ENCODE assay signal across 20 cellular contexts in the genomic region with DNA sequence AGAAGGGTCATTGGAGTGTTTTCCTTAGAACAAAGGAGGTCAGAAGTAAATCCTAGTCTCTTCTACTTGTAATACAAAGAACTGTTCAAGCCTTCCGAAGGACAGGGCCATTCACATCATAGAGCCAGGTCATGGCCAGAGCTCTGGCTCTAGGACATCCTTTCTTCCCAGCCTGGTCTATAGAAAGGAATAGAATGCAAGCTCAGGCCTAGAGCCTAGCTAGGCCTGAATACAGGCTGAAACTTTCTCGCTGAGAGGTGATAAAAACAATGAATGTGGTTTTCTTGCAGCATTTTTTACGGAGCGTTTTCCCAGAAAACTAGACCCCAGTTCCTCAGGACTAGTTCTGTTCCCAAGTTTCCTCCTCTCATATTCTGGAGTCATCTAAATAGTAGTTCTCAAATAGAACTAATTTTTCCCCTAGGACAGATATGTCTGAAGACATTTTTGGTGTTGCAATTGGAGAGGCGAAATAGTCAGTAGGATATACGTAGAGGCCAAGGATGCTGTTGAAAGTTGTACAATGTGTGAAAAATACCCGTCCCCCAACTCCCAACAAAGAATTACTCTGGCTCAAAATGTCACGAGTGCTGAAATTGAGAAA. TPM values are rescaled to one million over a fixed set of nuclear protein-coding genes. Genes with fewer than 3 reads are reported as not detected.
DNase-seq lines count a peak whose midpoint lies in the region; ATAC-seq, FAIRE-seq and TF ChIP-seq lines count a peak whose summit lies in the region.
"Had no signal": no experiment of that assay in that cellular context is flagged by ENCODE, and none has a peak within 500 bp of the region (broad histone marks: within the 10 kb centered on the region; RNA-seq: fewer than 3 reads in every experiment).

No MANE protein-coding gene starts in this region.

- H3K27me3 Mint-ChIP-seq in naive thymus-derived CD4-positive, alpha-beta T cell: peaks cover 12 to 33% (median 14%) of the 10 kb centered on the region in 5 donors

- peak overlapping the region in 1 of 9 donors; percentile 9 for H3K27ac Mint-ChIP-seq in naive thymus-derived CD4-positive, alpha-beta T cell
- H3K27ac Mint-ChIP-seq: activated naive CD4-positive, alpha-beta T cell treated with anti-CD3 and anti-CD28 coated beads, Interleukin-2, amount 50 U/mL, for 72 hours; T-helper 1 cell treated with Interleukin-12 subunit alpha and Interleukin-12 subunit beta and Interleukin-4 antibody, amounts not matched to agents 30 μg/mL and 1 μg/mL, for 36 hours had no signal

- H3K27ac ChIP-seq in A673 (ENCODE audit: low read depth, low read length, poor library complexity, severe bottlenecking) (peak overlapping the region; percentile 83), PC-3 (ENCODE audit: low read length) (peak overlapping the region; percentile 91), mesendoderm (ENCODE audit: low read depth, low read length) (no peak overlapping the region)
- H3K27ac ChIP-seq in naive thymus-derived CD4-positive, alpha-beta T cell (ENCODE audit: low read depth, low read length): no peak overlapping the region

- H3K36me3 Mint-ChIP-seq in naive thymus-derived CD4-positive, alpha-beta T cell: peaks cover 0 to 5% (median 3%) of the 10 kb centered on the region in 5 donors

- no peak overlapping the region for H2BK15ac ChIP-seq in mesendoderm (replicated peaks; ENCODE audit: low read depth)

- peak overlapping the region; percentile 64 for H2AFZ ChIP-seq in PC-3 (ENCODE audit: low read length)

- H3K4me3 Mint-ChIP-seq in naive thymus-derived CD4-positive, alpha-beta T cell: no peak overlapping the region
- H3K4me3 Mint-ChIP-seq: T-helper 1 cell treated with Interleukin-12 subunit alpha and Interleukin-12 subunit beta and Interleukin-4 antibody, amounts not matched to agents 30 μg/mL and 1 μg/mL, for 36 hours had no signal

- DNase-seq in A673 (ENCODE audit: low spot score) (no peak), PC-3 (no peak), bronchial epithelial cell (ENCODE audit: low read depth) (no peak), mesendoderm (no peak), middle frontal gyrus (ENCODE audit: extremely low spot score, low spot score) (no peak), DMS53 (lab: John Stamatoyannopoulos, UW) (no peak)
- no peak for DNase-seq in naive thymus-derived CD4-positive, alpha-beta T cell
- DNase-seq: cerebellar nuclear complex, COR-L47, GDM1, NCI-H2029 treated with DMSO at 0.1 percent for 48 hours, NCI-H69, substantia nigra had no signal

- no peaks in the 10 kb centered on the region for H3K4me1 Mint-ChIP-seq in naive thymus-derived CD4-positive, alpha-beta T cell

- BruUV-seq in A673 (replicated peaks; lab: Mats Ljungman, UMichigan) (TSS peak; percentile 51), PC-3 (replicated peaks; lab: Mats Ljungman, UMichigan) (TSS peak; percentile 46)

- ATAC-seq in PC-3 (no peak), HG02973 (IDR thresholded peaks at IDR 0.05; ENCODE audit: unreplicated experiment) (no peak)
- ATAC-seq in naive thymus-derived CD4-positive, alpha-beta T cell: no peak
- ATAC-seq: activated naive CD4-positive, alpha-beta T cell treated with anti-CD3 and anti-CD28 coated beads, Interleukin-2, amount 50 U/mL, for 72 hours had no signal

- POLR2A ChIA-PET in A673 (lab: Charles Lee; ENCODE audit: low non-redundant PET) (no interaction called here), PC-3 (lab: Charles Lee; ENCODE audit: unreplicated experiment) (no interaction called here)
- POLR2A ChIA-PET in naive thymus-derived CD4-positive, alpha-beta T cell (lab: Charles Lee): no interaction called here

- H3K79me1 ChIP-seq in mesendoderm (ENCODE audit: low read length): no peaks in the 10 kb centered on the region

- H3K9me3 Mint-ChIP-seq in naive thymus-derived CD4-positive, alpha-beta T cell: peaks cover 0 to 8% (median 3%) of the 10 kb centered on the region in 11 donors
- H3K9me3 Mint-ChIP-seq: T-helper 1 cell treated with Interleukin-12 subunit alpha and Interleukin-12 subunit beta and Interleukin-4 antibody, amounts not matched to agents 30 μg/mL and 1 μg/mL, for 36 hours had no signal

- peaks cover 9% of the 10 kb centered on the region for H3K4me1 ChIP-seq in A673 (ENCODE audit: insufficient read depth, low read length, poor library complexity, severe bottlenecking)
- peaks cover 10% of the 10 kb centered on the region for H3K4me1 ChIP-seq in PC-3 (ENCODE audit: insufficient read depth, low read length)
- H3K4me1 ChIP-seq in mesendoderm (ENCODE audit: control insufficient read depth, low read depth, low read length): no peaks in the 10 kb centered on the region
- H3K4me1 ChIP-seq in naive thymus-derived CD4-positive, alpha-beta T cell (ENCODE audit: control insufficient read depth in 2 of 2, insufficient read depth in 2 of 2, low read length in 2 of 2): no peaks in the 10 kb centered on the region

- no peak overlapping the region for H4K8ac ChIP-seq in mesendoderm (ENCODE audit: low read depth, low read length)

- H2BK5ac ChIP-seq in mesendoderm (ENCODE audit: low read length): no peak overlapping the region

- H2BK120ac ChIP-seq in mesendoderm (ENCODE audit: low read depth, low read length): peak overlapping the region; percentile 36

- intact Hi-C loops in A673 (cut with micrococcal nuclease; ENCODE audit: unreplicated experiment): no loop called here
- intact Hi-C loops in PC-3 (cut with micrococcal nuclease): no loop called here
- intact Hi-C loops in naive thymus-derived CD4-positive, alpha-beta T cell (cut with micrococcal nuclease): no loop called here

- H3K23ac ChIP-seq in mesendoderm (ENCODE audit: low read length): no peak overlapping the region

- H3K56ac ChIP-seq in mesendoderm (ENCODE audit: low read length): no peak overlapping the region

- no peak overlapping the region for H2AK5ac ChIP-seq in mesendoderm (ENCODE audit: low read length)

- CTCF ChIA-PET in A673 (lab: Charles Lee) (no interaction called here), PC-3 (lab: Charles Lee) (no interaction called here)
- CTCF ChIA-PET in naive thymus-derived CD4-positive, alpha-beta T cell (lab: Charles Lee): interaction anchor here (0.7 kb wide), 1 partner anchor 1139 kb away, joined by 4 read pairs; no protein-coding TSS in a partner anchor

- H3K4me3 ChIP-seq in A673 (ENCODE audit: low read depth, low read length, poor library complexity, severe bottlenecking) (no peak overlapping the region), PC-3 (ENCODE audit: low read length) (no peak overlapping the region), bronchial epithelial cell (ENCODE audit: low read depth, low read length) (no peak overlapping the region), mesendoderm (ENCODE audit: low read length) (no peak overlapping the region)
- H3K4me3 ChIP-seq in naive thymus-derived CD4-positive, alpha-beta T cell (ENCODE audit: low read length): no peak overlapping the region

- TF ChIP-seq CTCF in A673 (conservative IDR thresholded peaks at IDR 0.05; ENCODE audit: low read depth, low read length) (no peak), PC-3 (conservative IDR thresholded peaks at IDR 0.05; ENCODE audit: low read depth, low read length) (no peak), bronchial epithelial cell (IDR thresholded peaks at IDR 0.05; ENCODE audit: insufficient read depth, low read length, severe bottlenecking) (no peak)

- H3K79me2 ChIP-seq in PC-3 (ENCODE audit: low read length) (no peaks in the 10 kb centered on the region), mesendoderm (ENCODE audit: control insufficient read depth, insufficient read depth, low read length) (no peaks in the 10 kb centered on the region)

- H3K9me2 ChIP-seq in PC-3 (replicated peaks; ENCODE audit: low read length): no peaks in the 10 kb centered on the region

- H3K9ac ChIP-seq in PC-3 (ENCODE audit: low read length) (peak overlapping the region; percentile 55), mesendoderm (ENCODE audit: low read length) (no peak overlapping the region)

- H3K27me3 ChIP-seq in A673 (replicated peaks; ENCODE audit: insufficient read depth, low read depth, low read length, poor library complexity) (no peaks in the 10 kb centered on the region), PC-3 (ENCODE audit: low read length) (no peaks in the 10 kb centered on the region), bronchial epithelial cell (ENCODE audit: control insufficient read depth, insufficient read depth, low read length) (no peaks in the 10 kb centered on the region), mesendoderm (ENCODE audit: insufficient read depth, low read length, poor library complexity) (no peaks in the 10 kb centered on the region)
- no peaks in the 10 kb centered on the region for H3K27me3 ChIP-seq in naive thymus-derived CD4-positive, alpha-beta T cell (ENCODE audit: control insufficient read depth in 2 of 2, insufficient read depth in 2 of 2, low read length in 2 of 2)

- no peaks in the 10 kb centered on the region for H4K20me1 ChIP-seq in PC-3 (ENCODE audit: low read length)

- peaks cover 8% of the 10 kb centered on the region for H3K9me3 ChIP-seq in A673 (ENCODE audit: low read depth, low read length, poor library complexity, severe bottlenecking)
- no peaks in the 10 kb centered on the region for H3K9me3 ChIP-seq in PC-3 (ENCODE audit: low read length)
- no peaks in the 10 kb centered on the region for H3K9me3 ChIP-seq in naive thymus-derived CD4-positive, alpha-beta T cell (ENCODE audit: control insufficient read depth in 2 of 3, low read length in 3 of 3)

- peak overlapping the region; percentile 70 for H3K18ac ChIP-seq in mesendoderm (ENCODE audit: low read length)

- no peaks in the 10 kb centered on the region for H3F3A ChIP-seq in PC-3 (ENCODE audit: low read length, unreplicated experiment)

- peak; percentile 85 for FAIRE-seq in bronchial epithelial cell (lab: Jason Lieb, UNC)

- WGBS in mesendoderm (ENCODE audit: extremely low coverage, insufficient coverage, low lambda C conversion rate): no CpG with 5 or more reads among the region's 8 CpGs

- no peak overlapping the region for H4K5ac ChIP-seq in mesendoderm (ENCODE audit: low read length)

- no peak overlapping the region for H3K4ac ChIP-seq in mesendoderm (ENCODE audit: low read depth, low read length)

- H3K4me2 ChIP-seq in PC-3 (ENCODE audit: low read length) (no peak overlapping the region), mesendoderm (ENCODE audit: low read length) (no peak overlapping the region)

- H3K36me3 ChIP-seq in A673 (ENCODE audit: insufficient read depth, low read length, poor library complexity, severe bottlenecking) (no peaks in the 10 kb centered on the region), PC-3 (ENCODE audit: low read depth, low read length) (no peaks in the 10 kb centered on the region), bronchial epithelial cell (ENCODE audit: control insufficient read depth, insufficient read depth, low read length) (no peaks in the 10 kb centered on the region), mesendoderm (ENCODE audit: control insufficient read depth, insufficient read depth, low read length) (no peaks in the 10 kb centered on the region)
- no peaks in the 10 kb centered on the region for H3K36me3 ChIP-seq in naive thymus-derived CD4-positive, alpha-beta T cell (ENCODE audit: control insufficient read depth in 2 of 3, insufficient read depth in 3 of 3, low read length in 3 of 3)

RNA-seq across cellular contexts. Expression of gene UGT1A6, which starts 6.8 kb away (rescaled TPM):
- total RNA-seq in A673 (2021): not detected in 2 replicates
- total RNA-seq in PC-3 (2014; rRNA removed): 2.0 and 2.2 TPM in 2 replicates
- total RNA-seq in bronchial epithelial cell: 12.9 and 43.0 TPM in 2 replicates
- not detected for polyA plus RNA-seq in mesendoderm (2013, experiment 1 of 2)
- not detected for polyA plus RNA-seq in mesendoderm (2013, experiment 2 of 2)
- total RNA-seq in naive thymus-derived CD4-positive, alpha-beta T cell: not detected
- not detected for polyA plus RNA-seq in naive thymus-derived CD4-positive, alpha-beta T cell
- total RNA-seq: activated naive CD4-positive, alpha-beta T cell treated with anti-CD3 and anti-CD28 coated beads, Interleukin-2, amount 50 U/mL, for 72 hours; glomerular endothelial cell; RPMI7951 had no signal

RNA-seq across cellular contexts. Expression of gene UGT1A5, which starts 13.2 kb away (rescaled TPM):
- not detected in 2 replicates for total RNA-seq in A673 (2021)
- total RNA-seq in PC-3 (2014; rRNA removed): not detected in 2 replicates
- total RNA-seq in bronchial epithelial cell: 0.26 and 3.3 TPM in 2 replicates
- not detected for polyA plus RNA-seq in mesendoderm (2013, experiment 1 of 2)
- polyA plus RNA-seq in mesendoderm (2013, experiment 2 of 2): not detected
- total RNA-seq in naive thymus-derived CD4-positive, alpha-beta T cell: not detected
- not detected for polyA plus RNA-seq in naive thymus-derived CD4-positive, alpha-beta T cell
- total RNA-seq: activated naive CD4-positive, alpha-beta T cell treated with anti-CD3 and anti-CD28 coated beads, Interleukin-2, amount 50 U/mL, for 72 hours; glomerular endothelial cell; kidney epithelial cell; M059J; RPMI7951 had no signal

RNA-seq across cellular contexts. Expression of gene UGT1A7, which starts 17.8 kb away (rescaled TPM):
- total RNA-seq in A673 (2021) (not detected in 2 replicates), PC-3 (2014; rRNA removed) (not detected in 2 replicates), bronchial epithelial cell (0.53 and 2.2 TPM in 2 replicates)
- 0.01 TPM for polyA plus RNA-seq in mesendoderm (2013, experiment 1 of 2)
- not detected for polyA plus RNA-seq in mesendoderm (2013, experiment 2 of 2)
- total RNA-seq in naive thymus-derived CD4-positive, alpha-beta T cell: not detected
- not detected for polyA plus RNA-seq in naive thymus-derived CD4-positive, alpha-beta T cell
- total RNA-seq: activated naive CD4-positive, alpha-beta T cell treated with anti-CD3 and anti-CD28 coated beads, Interleukin-2, amount 50 U/mL, for 72 hours; glomerular endothelial cell; kidney epithelial cell; M059J; RPMI7951 had no signal

RNA-seq across cellular contexts. Expression of gene UGT1A4, which starts 19.0 kb away (rescaled TPM):
- total RNA-seq in A673 (2021) (0.11 TPM in 1 of 2 replicates, not detected in the other), PC-3 (2014; rRNA removed) (not detected in 2 replicates), bronchial epithelial cell (0.26 and 2.9 TPM in 2 replicates)
- polyA plus RNA-seq in mesendoderm (2013, experiment 1 of 2): not detected
- not detected for polyA plus RNA-seq in mesendoderm (2013, experiment 2 of 2)
- total RNA-seq in naive thymus-derived CD4-positive, alpha-beta T cell: not detected
- not detected for polyA plus RNA-seq in naive thymus-derived CD4-positive, alpha-beta T cell
- total RNA-seq: activated naive CD4-positive, alpha-beta T cell treated with anti-CD3 and anti-CD28 coated beads, Interleukin-2, amount 50 U/mL, for 72 hours; kidney epithelial cell; M059J had no signal

RNA-seq across cellular contexts. Expression of gene UGT1A9, which starts 27.8 kb away (rescaled TPM):
- total RNA-seq in A673 (2021) (not detected in 2 replicates), PC-3 (2014; rRNA removed) (not detected in 2 replicates), bronchial epithelial cell (0.26 TPM in 1 of 2 replicates, not detected in the other)
- not detected for polyA plus RNA-seq in mesendoderm (2013, experiment 1 of 2)
- polyA plus RNA-seq in mesendoderm (2013, experiment 2 of 2): not detected
- total RNA-seq in naive thymus-derived CD4-positive, alpha-beta T cell: not detected
- polyA plus RNA-seq in naive thymus-derived CD4-positive, alpha-beta T cell: not detected
- total RNA-seq: activated naive CD4-positive, alpha-beta T cell treated with anti-CD3 and anti-CD28 coated beads, Interleukin-2, amount 50 U/mL, for 72 hours; glomerular endothelial cell; kidney epithelial cell; RPMI7951 had no signal

Comparison
In these comparisons a context has a peak if more than half of its experiments do, and no peak if none do; other contexts are left out.
1. H3K27ac ChIP-seq: peak in A673 (single experiment) and PC-3 (single experiment); none in mesendoderm (single experiment) and naive thymus-derived CD4-positive, alpha-beta T cell (single experiment).